ENCODE assay signal across 8 cellular contexts in genomic region chr2:231482806-231483391, GRCh38. TPM values are rescaled to one million over a fixed set of nuclear protein-coding genes. Genes with fewer than 3 reads are reported as not detected.
DNase-seq lines count a peak whose midpoint lies in the region; ATAC-seq and TF ChIP-seq lines count a peak whose summit lies in the region.

No MANE protein-coding gene starts in this region.

- H3K9me2 ChIP-seq in PC-9 (ENCODE audit: insufficient read depth): no peaks in the 10 kb centered on the region

- H3K27ac Mint-ChIP-seq in activated T-helper 17 cell treated with anti-CD3 and anti-CD28 coated beads, Interleukin-2, amount 50 U/mL, for 72 hours: peak overlapping the region; percentile 87
- no peak overlapping the region for H3K27ac Mint-ChIP-seq in neural progenitor cell

- no peaks in the 10 kb centered on the region for H3K4me1 Mint-ChIP-seq in activated T-helper 17 cell treated with anti-CD3 and anti-CD28 coated beads, Interleukin-2, amount 50 U/mL, for 72 hours
- H3K4me1 Mint-ChIP-seq in neural progenitor cell: peaks cover 9% of the 10 kb centered on the region

- H3K4me2 ChIP-seq in PC-9 (peak overlapping the region; percentile 75), neural progenitor cell (no peak overlapping the region)

- no peaks in the 10 kb centered on the region for H3K9me3 ChIP-seq in PC-9 (ENCODE audit: insufficient read depth, low read depth)
- no peaks in the 10 kb centered on the region for H3K9me3 ChIP-seq in neural progenitor cell (ENCODE audit: low read depth)
- H3K9me3 ChIP-seq in stomach smooth muscle (ENCODE audit: control insufficient read depth in 2 of 2, low read length in 2 of 2): no peaks in the 10 kb centered on the region

- CTCF ChIA-PET in PC-9 (lab: Charles Lee): interaction anchor here (0.6 kb wide), 4 partner anchors 13 to 605 kb away, joined by 3 to 5 read pairs (median 4); no protein-coding TSS in a partner anchor

- DNase-seq in DMS 273 (lab: John Stamatoyannopoulos, UW; ENCODE audit: unreplicated experiment): peak; percentile 65
- no peak for DNase-seq in DMS 273 treated with DMSO at 0.1 percent for 48 hours (lab: John Stamatoyannopoulos, UW)
- peak in 1 of 2 experiments; percentile 68 for DNase-seq in PC-9
- peak; percentile 66 for DNase-seq in fibroblast of pulmonary artery (ENCODE audit: low read depth)
- DNase-seq in neural progenitor cell (ENCODE audit: low spot score): peak; percentile 75

- TF ChIP-seq CTCF in PC-9 (conservative IDR thresholded peaks at IDR 0.05): peak; percentile 77
- TF ChIP-seq CTCF in fibroblast of pulmonary artery (IDR thresholded peaks at IDR 0.05; ENCODE audit: low read length, missing control alignments): peak; percentile 75
- peak; percentile 78 for TF ChIP-seq CTCF in neural progenitor cell (IDR thresholded peaks at IDR 0.05)

- H4K20me1 ChIP-seq in PC-9 (ENCODE audit: insufficient read depth) (no peaks in the 10 kb centered on the region), neural progenitor cell (ENCODE audit: low read depth) (no peaks in the 10 kb centered on the region)

- H2AFZ ChIP-seq in PC-9: peak overlapping the region; percentile 62; the same call in 1 of the 2 replicates
- H2AFZ ChIP-seq in neural progenitor cell (replicated peaks): peak overlapping the region; percentile 37

- H3F3A ChIP-seq in PC-9 (ENCODE audit: insufficient read depth, low read depth) (no peaks in the 10 kb centered on the region), neural progenitor cell (ENCODE audit: low read depth) (no peaks in the 10 kb centered on the region)

- H3K36me3 ChIP-seq in PC-9 (ENCODE audit: low read depth): no peaks in the 10 kb centered on the region
- no peaks in the 10 kb centered on the region for H3K36me3 ChIP-seq in neural progenitor cell
- H3K36me3 ChIP-seq in stomach smooth muscle (ENCODE audit: control insufficient read depth in 2 of 2, insufficient read depth in 2 of 2, low read length in 2 of 2): no peaks in the 10 kb centered on the region

- H3K4me1 ChIP-seq in PC-9 (replicated peaks; ENCODE audit: insufficient read depth) (no peaks in the 10 kb centered on the region), neural progenitor cell (no peaks in the 10 kb centered on the region), stomach smooth muscle (ENCODE audit: control insufficient read depth, insufficient read depth, low read length) (peaks cover 11% of the 10 kb centered on the region)

- H3K27me3 ChIP-seq in PC-9 (ENCODE audit: insufficient read depth, low read depth): no peaks in the 10 kb centered on the region
- H3K27me3 ChIP-seq in neural progenitor cell: no peaks in the 10 kb centered on the region
- H3K27me3 ChIP-seq in stomach smooth muscle (ENCODE audit: control insufficient read depth in 1 of 2, insufficient read depth in 2 of 2, low read length in 2 of 2): no peaks in the 10 kb centered on the region

- intact Hi-C loops in PC-9 (cut with micrococcal nuclease; ENCODE audit: unreplicated experiment): loop anchor here (1.0 kb wide), 1 partner anchor 75 kb away; no protein-coding TSS in a partner anchor

- BruUV-seq in PC-9 (replicated peaks; lab: Mats Ljungman, UMichigan): no TSS peak

- H3K79me2 ChIP-seq in PC-9 (ENCODE audit: low read depth) (no peaks in the 10 kb centered on the region), neural progenitor cell (ENCODE audit: low read depth) (no peaks in the 10 kb centered on the region)

- no peaks in the 10 kb centered on the region for H3K9me3 Mint-ChIP-seq in activated T-helper 17 cell treated with anti-CD3 and anti-CD28 coated beads, Interleukin-2, amount 50 U/mL, for 72 hours
- H3K9me3 Mint-ChIP-seq in neural progenitor cell: peaks cover 2% of the 10 kb centered on the region

- peaks cover 4% of the 10 kb centered on the region for H3K27me3 Mint-ChIP-seq in activated T-helper 17 cell treated with anti-CD3 and anti-CD28 coated beads, Interleukin-2, amount 50 U/mL, for 72 hours
- peaks cover 4% of the 10 kb centered on the region for H3K27me3 Mint-ChIP-seq in neural progenitor cell (ENCODE audit: insufficient read depth, low read depth)

- H3K9ac ChIP-seq in neural progenitor cell (no peak overlapping the region), stomach smooth muscle (ENCODE audit: low read length in 2 of 2) (peak overlapping the region; percentile 69 to 75)

- H3K4me3 Mint-ChIP-seq in activated T-helper 17 cell treated with anti-CD3 and anti-CD28 coated beads, Interleukin-2, amount 50 U/mL, for 72 hours: peak overlapping the region; percentile 78
- no peak overlapping the region for H3K4me3 Mint-ChIP-seq in neural progenitor cell

- no peaks in the 10 kb centered on the region for H3K36me3 Mint-ChIP-seq in activated T-helper 17 cell treated with anti-CD3 and anti-CD28 coated beads, Interleukin-2, amount 50 U/mL, for 72 hours (ENCODE audit: low read depth)
- no peaks in the 10 kb centered on the region for H3K36me3 Mint-ChIP-seq in neural progenitor cell

- peak; percentile 71 for ATAC-seq in HG03066 (IDR thresholded peaks at IDR 0.05; ENCODE audit: low read depth, unreplicated experiment)
- peak; percentile 91 for ATAC-seq in activated T-helper 17 cell treated with anti-CD3 and anti-CD28 coated beads, Interleukin-2, amount 50 U/mL, for 72 hours (replicated peaks)

- H3K4me3 ChIP-seq in PC-9 (peak overlapping the region; percentile 49; the same call in 1 of the 2 replicates), fibroblast of pulmonary artery (replicated peaks; ENCODE audit: low read depth, low read length) (peak overlapping the region; percentile 50), neural progenitor cell (no peak overlapping the region), stomach smooth muscle (ENCODE audit: low read length in 2 of 2) (peak overlapping the region; percentile 55 to 69)

- no peak overlapping the region for H3K27ac ChIP-seq in PC-9
- no peak overlapping the region for H3K27ac ChIP-seq in neural progenitor cell
- peak overlapping the region; percentile 31 for H3K27ac ChIP-seq in stomach smooth muscle (ENCODE audit: low read length)

- POLR2A ChIA-PET in PC-9 (lab: Charles Lee; ENCODE audit: unreplicated experiment): interaction anchor here (0.6 kb wide), 1 partner anchor 19 kb away, joined by 3 read pairs; the partner anchor contains the start of gene NCL

RNA-seq across cellular contexts. Expression of gene NCL, which starts 18.6 kb away (rescaled TPM):
- total RNA-seq in PC-9 (2021) (450 and 557 TPM in 2 replicates), neural progenitor cell (ENCODE audit: low replicate concordance) (257 and 354 TPM in 2 replicates)
- 100 to 1,000 TPM; 476 to 986 TPM for total RNA-seq in activated T-helper 17 cell treated with anti-CD3 and anti-CD28 coated beads, Interleukin-2, amount 50 U/mL, for 72 hours

RNA-seq across cellular contexts. Expression of gene NMUR1, which starts 47.3 kb away (rescaled TPM):
- total RNA-seq in PC-9 (2021) (not detected in 2 replicates), neural progenitor cell (ENCODE audit: low replicate concordance) (0.52 and 0.56 TPM in 2 replicates)
- under 1 TPM; 0.15 to 0.21 TPM for total RNA-seq in activated T-helper 17 cell treated with anti-CD3 and anti-CD28 coated beads, Interleukin-2, amount 50 U/mL, for 72 hours
